ENCODE assay signal across 35 cellular contexts in genomic region chr9:133601746-133602145, GRCh38. TPM values are rescaled to one million over a fixed set of nuclear protein-coding genes. Genes with fewer than 3 reads are reported as not detected.
"Had no signal": no experiment of that assay in that cellular context is flagged by ENCODE, and none has a peak within 500 bp of the region (broad histone marks: within the 10 kb centered on the region; RNA-seq: fewer than 3 reads in every experiment).

No MANE protein-coding gene starts in this region.

- DNase-seq: activated CD4-positive, alpha-beta T cell treated with anti-CD3 and anti-CD28 coated beads for 1 hour; activated CD4-positive, alpha-beta T cell treated with anti-CD3 and anti-CD28 coated beads, Interleukin-2, amount 10 ng/mL, durations not matched to agents 24 days and 14 days; activated CD4-positive, alpha-beta T cell treated with anti-CD3 and anti-CD28 coated beads, Interleukin-2, amount 50 U/mL, for 48 hours; activated CD4-positive, CD25-positive, alpha-beta regulatory T cell; activated CD8-positive, alpha-beta T cell treated with anti-CD3 and anti-CD28 coated beads, Interleukin-2, amount 10 ng/mL, durations not matched to agents 7 days and 5 days; activated gamma-delta T cell; activated naive CD4-positive, alpha-beta T cell treated with Interleukin-2 at 50 U/mL for 16 hours; activated naive CD8-positive, alpha-beta T cell treated with anti-CD3 and anti-CD28 coated beads, Interleukin-2, amount 10 ng/mL, durations not matched to agents 7 days and 5 days; activated T-cell treated with anti-CD3 and anti-CD28 coated beads, Interleukin-2, amount 50 U/mL, for 24 hours; amygdala; body of pancreas; MM.1S; NCI-H1092 treated with DMSO at 0.1 percent for 48 hours; NCI-H146; NCI-H187; NCI-H2107; NCI-H2171; NCI-H526; NCI-H748 treated with DMSO at 0.1 percent for 48 hours; NK-92 treated with Interleukin-12 subunit alpha and Interleukin-12 subunit beta, amount 100 ng/mL, for 24 hours; PC-9; T1000; WERI-Rb-1 had no signal

- H3K27ac ChIP-seq: body of pancreas, breast epithelium, KMS-11, PC-9, SJCRH30, SK-N-MC, WERI-Rb-1 had no signal

- H3K27me3 Mint-ChIP-seq: activated CD4-positive, alpha-beta T cell treated with anti-CD3 and anti-CD28 coated beads, Interleukin-2, amount 10 ng/mL, durations not matched to agents 24 days and 14 days; activated naive CD4-positive, alpha-beta T cell treated with anti-CD3 and anti-CD28 coated beads, Interleukin-2, amount 50 U/mL, for 24 hours had no signal

- H3K27me3 ChIP-seq: body of pancreas had no signal

- ATAC-seq: activated CD8-positive, alpha-beta T cell treated with anti-CD3 and anti-CD28 coated beads, Interleukin-2, amount 10 ng/mL, durations not matched to agents 7 days and 5 days; body of pancreas had no signal

- H3K4me1 Mint-ChIP-seq: activated CD4-positive, alpha-beta T cell treated with anti-CD3 and anti-CD28 coated beads, Interleukin-2, amount 10 ng/mL, durations not matched to agents 24 days and 14 days had no signal

- H3K4me3 Mint-ChIP-seq: activated CD4-positive, alpha-beta T cell treated with anti-CD3 and anti-CD28 coated beads, Interleukin-2, amount 10 ng/mL, durations not matched to agents 24 days and 14 days; activated CD8-positive, alpha-beta T cell treated with anti-CD3 and anti-CD28 coated beads, Interleukin-2, amount 10 ng/mL, durations not matched to agents 7 days and 5 days; activated naive CD4-positive, alpha-beta T cell treated with anti-CD3 and anti-CD28 coated beads, Interleukin-2, amount 50 U/mL, for 24 hours; activated naive CD8-positive, alpha-beta T cell treated with anti-CD3 and anti-CD28 coated beads, Interleukin-2, amount 10 ng/mL, durations not matched to agents 7 days and 5 days; activated T-cell treated with anti-CD3 and anti-CD28 coated beads, Interleukin-2, amount 50 U/mL, for 24 hours had no signal

- H2AFZ ChIP-seq: PC-9 had no signal

- H3K4me1 ChIP-seq: body of pancreas, breast epithelium had no signal

- H3K4me2 ChIP-seq: KMS-11, PC-9 had no signal

- H3K4me3 ChIP-seq: body of pancreas, breast epithelium, PC-9, SJCRH30, SK-N-MC had no signal

- H3K27ac Mint-ChIP-seq: activated CD4-positive, alpha-beta T cell treated with anti-CD3 and anti-CD28 coated beads, Interleukin-2, amount 10 ng/mL, durations not matched to agents 24 days and 14 days; activated CD8-positive, alpha-beta T cell treated with anti-CD3 and anti-CD28 coated beads, Interleukin-2, amount 10 ng/mL, durations not matched to agents 7 days and 5 days; activated naive CD4-positive, alpha-beta T cell treated with anti-CD3 and anti-CD28 coated beads, Interleukin-2, amount 50 U/mL, for 24 hours; activated naive CD8-positive, alpha-beta T cell treated with anti-CD3 and anti-CD28 coated beads, Interleukin-2, amount 10 ng/mL, durations not matched to agents 7 days and 5 days; activated T-cell treated with anti-CD3 and anti-CD28 coated beads, Interleukin-2, amount 50 U/mL, for 24 hours; activated T-helper 2 cell treated with anti-CD3 and anti-CD28 coated beads, Interferon-gamma antibody, Interleukin-2, Interleukin-4, amounts not matched to agents 10 μg/mL and 5 μg/mL and 100 μg/mL, durations not matched to agents 14 hours and 24 hours and 36 hours had no signal

- H3K36me3 ChIP-seq: breast epithelium, SJCRH30 had no signal

- H3K9me3 Mint-ChIP-seq: activated naive CD4-positive, alpha-beta T cell treated with anti-CD3 and anti-CD28 coated beads, Interleukin-2, amount 50 U/mL, for 24 hours had no signal

- H3K9ac ChIP-seq: KMS-11 had no signal

- H3K36me3 Mint-ChIP-seq: activated naive CD8-positive, alpha-beta T cell treated with anti-CD3 and anti-CD28 coated beads, Interleukin-2, amount 10 ng/mL, durations not matched to agents 7 days and 5 days had no signal

RNA-seq across cellular contexts. Expression of gene FAM163B, which starts 7.4 kb away (rescaled TPM):
- total RNA-seq: activated CD4-positive, alpha-beta T cell treated with anti-CD3 and anti-CD28 coated beads, Interleukin-2, amount 10 ng/mL, durations not matched to agents 24 days and 14 days; activated CD8-positive, alpha-beta T cell treated with anti-CD3 and anti-CD28 coated beads, Interleukin-2, amount 10 ng/mL, durations not matched to agents 7 days and 5 days; activated naive CD8-positive, alpha-beta T cell treated with anti-CD3 and anti-CD28 coated beads, Interleukin-2, amount 10 ng/mL, durations not matched to agents 7 days and 5 days; activated T-helper 2 cell treated with anti-CD3 and anti-CD28 coated beads, Interferon-gamma antibody, Interleukin-2, Interleukin-4, amounts not matched to agents 10 μg/mL and 5 μg/mL and 100 μg/mL, durations not matched to agents 14 hours and 24 hours and 36 hours; astrocyte; breast epithelium; cardiac septum; LHCN-M2; PC-9; T-helper 1 cell treated with Interleukin-12 subunit alpha and Interleukin-12 subunit beta and Interleukin-4 antibody, amounts not matched to agents 30 ng/mL and 1 ng/mL, for 36 hours; T-helper 2 cell treated with Interferon-gamma antibody and Interleukin-4, amounts not matched to agents 100 ng/mL and 5 ng/mL, for 36 hours had no signal
- polyA plus RNA-seq: adipose tissue had no signal

RNA-seq across cellular contexts. Expression of gene DBH, which starts 34.4 kb away (rescaled TPM):
- total RNA-seq: activated CD4-positive, alpha-beta T cell treated with anti-CD3 and anti-CD28 coated beads, Interleukin-2, amount 10 ng/mL, durations not matched to agents 24 days and 14 days; activated CD8-positive, alpha-beta T cell treated with anti-CD3 and anti-CD28 coated beads, Interleukin-2, amount 10 ng/mL, durations not matched to agents 7 days and 5 days; activated naive CD8-positive, alpha-beta T cell treated with anti-CD3 and anti-CD28 coated beads, Interleukin-2, amount 10 ng/mL, durations not matched to agents 7 days and 5 days; activated T-helper 2 cell treated with anti-CD3 and anti-CD28 coated beads, Interferon-gamma antibody, Interleukin-2, Interleukin-4, amounts not matched to agents 10 μg/mL and 5 μg/mL and 100 μg/mL, durations not matched to agents 14 hours and 24 hours and 36 hours; astrocyte; body of pancreas; breast epithelium; cardiac septum; LHCN-M2; PC-9; T-helper 2 cell treated with Interferon-gamma antibody and Interleukin-4, amounts not matched to agents 100 ng/mL and 5 ng/mL, for 36 hours had no signal
